In genomic region chr15:90099072-90099867, GRCh38 we compare ENCODE assay signal across 8 cellular contexts. TPM values are rescaled to one million over a fixed set of nuclear protein-coding genes. Genes with fewer than 3 reads are reported as not detected.
DNase-seq lines count a peak whose midpoint lies in the region; ATAC-seq and TF ChIP-seq lines count a peak whose summit lies in the region.

No MANE protein-coding gene starts in this region.

- H3K4me3 ChIP-seq in DND-41 (ENCODE audit: low read depth in 1 of 2, low read length in 2 of 2): peak overlapping the region in 1 of 2 experiments; percentile 66; a peak in 1 of 4 replicates
- H3K4me3 ChIP-seq in NB4 (ENCODE audit: low read depth, low read length): no peak overlapping the region
- no peak overlapping the region for H3K4me3 ChIP-seq in MG63

- H3K9ac ChIP-seq in DND-41 (ENCODE audit: low read depth, low read length): peak overlapping the region; percentile 98; the same call in 1 of the 2 replicates

- peak; percentile 46 for ATAC-seq in DND-41 (ENCODE audit: insufficient read depth, low read depth)
- no peak for ATAC-seq in GM18520 (IDR thresholded peaks at IDR 0.05; ENCODE audit: unreplicated experiment)

- H3K4me1 Mint-ChIP-seq in brain (peaks cover 83% of the 10 kb centered on the region), osteocyte (ENCODE audit: unreplicated experiment) (peaks cover 70% of the 10 kb centered on the region)

- H3K4me1 ChIP-seq in DND-41 (ENCODE audit: insufficient read depth, low read length): peaks cover 57% of the 10 kb centered on the region

- no peaks in the 10 kb centered on the region for H3K9me3 Mint-ChIP-seq in brain
- H3K9me3 Mint-ChIP-seq in osteocyte (ENCODE audit: unreplicated experiment): no peaks in the 10 kb centered on the region

- peaks cover 31% of the 10 kb centered on the region for H4K20me1 ChIP-seq in DND-41 (ENCODE audit: insufficient read depth, low read length)

- TF ChIP-seq POLR2A in NB4 (IDR thresholded peaks at IDR 0.05; ENCODE audit: extremely low read depth, insufficient read length): no peak

- peaks cover 21% of the 10 kb centered on the region for H3K36me3 ChIP-seq in DND-41 (ENCODE audit: insufficient read depth, low read length)
- H3K36me3 ChIP-seq in MG63: 0 out of 2 replicates have a peak, but pooled peaks cover 2% of the 10 kb centered on the region

- peaks cover 81% of the 10 kb centered on the region for H3K79me2 ChIP-seq in DND-41 (ENCODE audit: insufficient read depth, low read length)

- H3K4me2 ChIP-seq in DND-41 (ENCODE audit: insufficient read depth, low read length): peak overlapping the region; percentile 97

- H3K27me3 Mint-ChIP-seq in brain (peaks cover 6% of the 10 kb centered on the region), osteocyte (ENCODE audit: unreplicated experiment) (no peaks in the 10 kb centered on the region)

- peak overlapping the region; percentile 83 for H3K27ac ChIP-seq in DND-41 (ENCODE audit: low read length)

- no peak overlapping the region for H2AFZ ChIP-seq in DND-41 (ENCODE audit: low read depth, low read length)

- H3K27ac Mint-ChIP-seq in brain: peak overlapping the region; percentile 96 to 99 (median 96)
- H3K27ac Mint-ChIP-seq in osteocyte (ENCODE audit: unreplicated experiment): peak overlapping the region; percentile 90

- peak; percentile 65 for DNase-seq in DND-41
- DNase-seq in NB4 (ENCODE audit: low read depth): peak; percentile 4
- no peak for DNase-seq in osteocyte (ENCODE audit: extremely low spot score, unreplicated experiment)
- no peak for DNase-seq in SIG-M5 (lab: John Stamatoyannopoulos, UW)
- no peak for DNase-seq in NCI-H1048 (lab: John Stamatoyannopoulos, UW)
- DNase-seq in MG63: no peak

- H3K4me3 Mint-ChIP-seq in brain (peak overlapping the region; percentile 90 to 93 (median 91)), osteocyte (ENCODE audit: unreplicated experiment) (no peak overlapping the region)

- H3K36me3 Mint-ChIP-seq in brain (peaks cover 17% of the 10 kb centered on the region), osteocyte (ENCODE audit: unreplicated experiment) (peaks cover 3% of the 10 kb centered on the region)

- TF ChIP-seq CTCF in DND-41 (IDR thresholded peaks at IDR 0.05; ENCODE audit: borderline replicate concordance, extremely low read depth, low read length, poor library complexity, severe bottlenecking): no peak
- no peak for TF ChIP-seq CTCF in NB4 (IDR thresholded peaks at IDR 0.05; ENCODE audit: low read depth, low read length)
- TF ChIP-seq CTCF in brain (conservative IDR thresholded peaks at IDR 0.05): no peak
- TF ChIP-seq CTCF in osteocyte (IDR thresholded peaks at IDR 0.05): no peak

- H3K9me3 ChIP-seq in DND-41 (ENCODE audit: insufficient read depth, low read length, severe bottlenecking) (no peaks in the 10 kb centered on the region), MG63 (no peaks in the 10 kb centered on the region)

- H3K27me3 ChIP-seq in DND-41 (ENCODE audit: insufficient read depth, low read length, poor library complexity): no peaks in the 10 kb centered on the region
- no peaks in the 10 kb centered on the region for H3K27me3 ChIP-seq in MG63

RNA-seq across cellular contexts. Expression of gene IDH2, which starts 3.0 kb away (rescaled TPM):
- polyA plus RNA-seq in brain (ENCODE audit: insufficient read depth, low read depth, low replicate concordance): 209 TPM
- 93.0 and 101 TPM in 2 replicates for total RNA-seq in osteocyte
- 45.7 and 57.2 TPM in 2 replicates for total RNA-seq in MG63 (2014; rRNA removed; shearing (Covaris generic); ENCODE audit: low replicate concordance)

Comparison
In these comparisons a context has a peak if more than half of its experiments do, and no peak if none do; other contexts are left out.
1. DNase-seq: peak in DND-41 (single experiment) and NB4 (single experiment); none in osteocyte (single experiment), SIG-M5 (single experiment), NCI-H1048 (single experiment) and MG63 (single experiment).